Comparison of ENCODE assay signal across 20 cellular contexts in the genomic region with DNA sequence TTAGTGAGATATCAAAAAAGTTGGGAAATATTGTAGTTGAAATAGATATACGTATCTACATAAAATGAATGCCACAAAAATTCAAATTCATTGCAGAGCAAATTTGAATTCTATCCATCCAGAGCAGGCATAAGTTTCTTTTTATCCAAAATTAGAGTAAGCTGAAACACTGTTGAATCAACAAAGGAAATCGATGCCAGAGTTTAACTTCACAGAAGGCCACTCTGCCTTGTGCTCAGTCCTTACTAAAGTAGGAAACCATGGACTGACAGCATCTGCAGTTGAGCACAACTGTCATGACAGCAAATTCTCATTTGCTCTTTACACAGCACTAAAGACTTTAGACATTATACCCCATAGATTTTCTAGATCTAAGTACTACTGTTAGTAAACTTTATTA. TPM values are rescaled to one million over a fixed set of nuclear protein-coding genes. Genes with fewer than 3 reads are reported as not detected.
A peak's percentile ranks its signal among the peaks of the same experiment; 100 is the strongest.
DNase-seq lines count a peak whose midpoint lies in the region; ATAC-seq and TF ChIP-seq lines count a peak whose summit lies in the region.
"Had no signal": no experiment of that assay in that cellular context is flagged by ENCODE, and none has a peak within 500 bp of the region (broad histone marks: within the 10 kb centered on the region; RNA-seq: fewer than 3 reads in every experiment).

No MANE protein-coding gene starts in this region.

- TF ChIP-seq POLR2A in IMR-90 (IDR thresholded peaks at IDR 0.05; ENCODE audit: low read depth, low read length) (no peak), right lobe of liver (IDR thresholded peaks at IDR 0.05) (no peak)

- H3K27ac ChIP-seq in IMR-90 (ENCODE audit: insufficient read depth, low read length) (no peak overlapping the region; the same call in 1 of the 2 replicates), WERI-Rb-1 (peak overlapping the region; percentile 21; the same call in 1 of the 2 replicates), right lobe of liver (no peak overlapping the region), subcutaneous abdominal adipose tissue (ENCODE audit: low read depth, low read length) (peak overlapping the region; percentile 6)
- H3K27ac ChIP-seq: BLaER1 treated with 17β-estradiol and CSF1 and Interleukin-3, amounts not matched to agents 10 nM and 100 nM; HL-60 had no signal

- no peak overlapping the region for H3K4ac ChIP-seq in IMR-90 (ENCODE audit: low read depth, low read length)

- H3K9me1 ChIP-seq in IMR-90 (ENCODE audit: insufficient read depth, low read length), result no peaks in the 10 kb centered on the region

- peaks cover 8% of the 10 kb centered on the region for H3K36me3 ChIP-seq in IMR-90 (ENCODE audit: control insufficient read depth, insufficient read depth, low read length)
- H3K36me3 ChIP-seq in WERI-Rb-1, result peaks cover 14% of the 10 kb centered on the region
- H3K36me3 ChIP-seq in right lobe of liver, result peaks cover 0 to 33% (median 9%) of the 10 kb centered on the region in 4 donors
- peaks cover 42 to 78% (median 58%) of the 10 kb centered on the region in 5 donors for H3K36me3 ChIP-seq in subcutaneous abdominal adipose tissue (ENCODE audit: control insufficient read depth in 5 of 5, insufficient read depth in 5 of 5, low read length in 5 of 5)

- no peak overlapping the region for H2AFZ ChIP-seq in IMR-90 (replicated peaks; ENCODE audit: low read length, poor library complexity)

- no peaks in the 10 kb centered on the region for H3K27me3 Mint-ChIP-seq in stimulated activated naive CD8-positive, alpha-beta T cell treated with anti-CD3 and anti-CD28 coated beads, Interleukin-15, amount 100 ng/mL, for 72 hours
- H3K27me3 Mint-ChIP-seq: IgD-negative memory B cell had no signal

- H2BK15ac ChIP-seq in IMR-90 (ENCODE audit: low read depth, low read length), result no peak overlapping the region

- no peak overlapping the region for H2BK5ac ChIP-seq in IMR-90 (ENCODE audit: low read depth, low read length, poor library complexity, severe bottlenecking)

- H2BK120ac ChIP-seq in IMR-90 (ENCODE audit: low read depth, low read length), result no peak overlapping the region

- H3K23ac ChIP-seq in IMR-90 (ENCODE audit: low read depth, low read length), result no peak overlapping the region

- 0 out of 2 replicates have a peak overlapping the region, but pooled peaks have one; percentile 23 for H2BK20ac ChIP-seq in IMR-90 (ENCODE audit: low read depth, low read length)

- H4K8ac ChIP-seq in IMR-90 (ENCODE audit: low read depth in 2 of 2, low read length in 2 of 2), result peak overlapping the region in 1 of 2 experiments; percentile 49; a peak in 2 of 4 replicates

- no peak overlapping the region for H3K4me2 ChIP-seq in IMR-90 (ENCODE audit: low read depth, low read length)
- H3K4me2 ChIP-seq: BLaER1 treated with 17β-estradiol and CSF1 and Interleukin-3, amounts not matched to agents 10 nM and 100 nM had no signal

- TF ChIP-seq RAD21 in IMR-90 (IDR thresholded peaks at IDR 0.05; ENCODE audit: low read length), result no peak

- H3K9ac ChIP-seq in IMR-90 (ENCODE audit: low read depth, low read length) (no peak overlapping the region), subcutaneous abdominal adipose tissue (ENCODE audit: low read length in 5 of 5) (no peak overlapping the region)
- H3K9ac ChIP-seq: BLaER1 treated with 17β-estradiol and CSF1 and Interleukin-3, amounts not matched to agents 10 nM and 100 nM had no signal

- no peak for TF ChIP-seq CTCF in IMR-90 (conservative IDR thresholded peaks at IDR 0.05; ENCODE audit: low read depth, low read length)
- TF ChIP-seq CTCF in WERI-Rb-1 (IDR thresholded peaks at IDR 0.05; ENCODE audit: low read depth, low read length), result no peak
- no peak for TF ChIP-seq CTCF in right lobe of liver (IDR thresholded peaks at IDR 0.05)

- no peak overlapping the region for H2AK9ac ChIP-seq in IMR-90 (replicated peaks; ENCODE audit: low read depth, low read length, poor library complexity)

- BruUV-seq in IMR-90 (replicated peaks; lab: Mats Ljungman, UMichigan), result no TSS peak

- POLR2A ChIA-PET in IMR-90 (lab: Charles Lee; ENCODE audit: unreplicated experiment), result interaction anchor here (0.6 kb wide), 1 partner anchor 69 kb away, joined by 6 read pairs; no protein-coding TSS in a partner anchor

- peaks cover 28% of the 10 kb centered on the region for H3K4me1 Mint-ChIP-seq in stimulated activated naive CD8-positive, alpha-beta T cell treated with anti-CD3 and anti-CD28 coated beads, Interleukin-15, amount 100 ng/mL, for 72 hours

- H3K14ac ChIP-seq in IMR-90 (replicated peaks; ENCODE audit: low read depth, low read length), result no peak overlapping the region

- H3K9me3 Mint-ChIP-seq in stimulated activated naive CD8-positive, alpha-beta T cell treated with anti-CD3 and anti-CD28 coated beads, Interleukin-15, amount 100 ng/mL, for 72 hours, result no peaks in the 10 kb centered on the region
- H3K9me3 Mint-ChIP-seq: CD8-positive, alpha-beta T cell; HFFc6; IgD-negative memory B cell had no signal

- H2AK5ac ChIP-seq in IMR-90 (ENCODE audit: low read depth, low read length), result no peak overlapping the region

- CTCF ChIA-PET in IMR-90 (lab: Yijun Ruan, JAX), result no interaction called here

- H3K9me3 ChIP-seq in IMR-90 (ENCODE audit: control insufficient read depth, insufficient read depth, low read length) (no peaks in the 10 kb centered on the region), WERI-Rb-1 (ENCODE audit: severe bottlenecking) (no peaks in the 10 kb centered on the region), right lobe of liver (no peaks in the 10 kb centered on the region), subcutaneous abdominal adipose tissue (ENCODE audit: control insufficient read depth in 5 of 5, low read length in 5 of 5) (no peaks in the 10 kb centered on the region)
- H3K9me3 ChIP-seq: BLaER1 treated with 17β-estradiol and CSF1 and Interleukin-3, amounts not matched to agents 10 nM and 100 nM had no signal

- in situ Hi-C loops in IMR-90 (cut with MboI; ENCODE audit: low sequenced_read_pairs), result loop anchor here (25.0 kb wide), 1 partner anchor 652 kb away; a partner anchor contains a TSS

- no peak overlapping the region for H3K4me3 Mint-ChIP-seq in stimulated activated naive CD8-positive, alpha-beta T cell treated with anti-CD3 and anti-CD28 coated beads, Interleukin-15, amount 100 ng/mL, for 72 hours
- H3K4me3 Mint-ChIP-seq: CD8-positive, alpha-beta T cell; HFFc6; IgD-negative memory B cell had no signal

- intact Hi-C loops in IMR-90 (cut with micrococcal nuclease) (no loop called here), right lobe of liver (cut with DNase I) (no loop called here)

- DNase-seq in IMR-90 (no peak), WERI-Rb-1 (no peak), right lobe of liver (no peak), COR-L47 (lab: John Stamatoyannopoulos, UW) (no peak), NCI-H526 treated with DMSO at 0.1 percent for 48 hours (lab: John Stamatoyannopoulos, UW) (no peak)
- no peak for DNase-seq in stimulated activated naive CD8-positive, alpha-beta T cell treated with anti-CD3 and anti-CD28 coated beads, Interleukin-15, amount 100 ng/mL, for 72 hours
- DNase-seq: CD8-positive, alpha-beta T cell; DMS 273 treated with DMSO at 0.1 percent for 48 hours; DMS53; DND-41; EL; GOT3; H7; HFFc6 had no signal

- H4K91ac ChIP-seq in IMR-90 (ENCODE audit: insufficient read depth, low read depth, low read length), result no peak overlapping the region

- no peak overlapping the region for H3K27ac Mint-ChIP-seq in stimulated activated naive CD8-positive, alpha-beta T cell treated with anti-CD3 and anti-CD28 coated beads, Interleukin-15, amount 100 ng/mL, for 72 hours
- H3K27ac Mint-ChIP-seq: CD8-positive, alpha-beta T cell had no signal

- no peaks in the 10 kb centered on the region for H3K4me1 ChIP-seq in IMR-90 (ENCODE audit: control insufficient read depth, insufficient read depth, low read length)
- H3K4me1 ChIP-seq in right lobe of liver, result peaks cover 0 to 24% (median 11%) of the 10 kb centered on the region in 4 donors
- H3K4me1 ChIP-seq in subcutaneous abdominal adipose tissue (ENCODE audit: control insufficient read depth in 5 of 5, insufficient read depth in 5 of 5, low read length in 5 of 5), result peaks cover 0 to 23% (median 5%) of the 10 kb centered on the region in 5 donors
- H3K4me1 ChIP-seq: BLaER1 treated with 17β-estradiol and CSF1 and Interleukin-3, amounts not matched to agents 10 nM and 100 nM had no signal

- peaks cover 0 to 3% of the 10 kb centered on the region in 2 experiments; a peak in 1 of 4 replicates for H3K79me1 ChIP-seq in IMR-90 (ENCODE audit: low read depth in 1 of 2, low read length in 2 of 2)

- peak overlapping the region; percentile 52; the same call in 1 of the 2 replicates for H3K18ac ChIP-seq in IMR-90 (ENCODE audit: low read depth, low read length)

- H3K4me3 ChIP-seq in IMR-90 (ENCODE audit: insufficient read depth, low read depth, low read length) (no peak overlapping the region), WERI-Rb-1 (ENCODE audit: low read depth, low read length) (no peak overlapping the region), right lobe of liver (no peak overlapping the region), subcutaneous abdominal adipose tissue (ENCODE audit: low read depth in 1 of 5, low read length in 5 of 5) (no peak overlapping the region)
- H3K4me3 ChIP-seq: BLaER1 treated with 17β-estradiol and CSF1 and Interleukin-3, amounts not matched to agents 10 nM and 100 nM; GM12878 had no signal

- H3K27me3 ChIP-seq in IMR-90 (ENCODE audit: control insufficient read depth, insufficient read depth, low read length) (no peaks in the 10 kb centered on the region), WERI-Rb-1 (ENCODE audit: insufficient read depth, low read depth, severe bottlenecking) (no peaks in the 10 kb centered on the region), right lobe of liver (no peaks in the 10 kb centered on the region), subcutaneous abdominal adipose tissue (ENCODE audit: control insufficient read depth in 5 of 5, insufficient read depth in 4 of 5, low read length in 5 of 5) (no peaks in the 10 kb centered on the region)
- H3K27me3 ChIP-seq: BLaER1 treated with 17β-estradiol and CSF1 and Interleukin-3, amounts not matched to agents 10 nM and 100 nM had no signal

- H4K20me1 ChIP-seq in IMR-90 (ENCODE audit: insufficient read depth, low read length), result no peaks in the 10 kb centered on the region

- dilution Hi-C loops in IMR-90 (cut with HindIII; ENCODE audit: low sequenced_read_pairs, unreplicated experiment), result no loop called here

- ATAC-seq in IMR-90 (ENCODE audit: low read depth) (no peak), right lobe of liver (peak; percentile 76 to 88 (median 78))
- ATAC-seq in stimulated activated naive CD8-positive, alpha-beta T cell treated with anti-CD3 and anti-CD28 coated beads, Interleukin-15, amount 100 ng/mL, for 72 hours, result no peak
- ATAC-seq: CD8-positive, alpha-beta T cell; GM12878; HCT116 had no signal

- 100% methylated on average over 1 of the region's 2 CpGs; no CpG with 5 or more reads in 1 of the 2 experiments for WGBS in IMR-90 (ENCODE audit: extremely low coverage in 2 of 2, insufficient read length in 1 of 2), 2 experiments
- 55% methylated on average over 2 of the region's 2 CpGs for WGBS in right lobe of liver (ENCODE audit: insufficient coverage, low coverage, low lambda C conversion rate, missing lambda C conversion rate)

- peak overlapping the region; percentile 19; the same call in 1 of the 2 replicates for H4K5ac ChIP-seq in IMR-90 (ENCODE audit: low read depth, low read length)

- no peak overlapping the region for H3K56ac ChIP-seq in IMR-90 (ENCODE audit: extremely low read depth, insufficient read depth, low read length)

RNA-seq across cellular contexts. Expression of a gene that starts 15.3 kb away (rescaled TPM):
- 17.2 and 23.9 TPM in 2 replicates for total RNA-seq in IMR-90 (2012; rRNA removed)
- 9.4 and 13.2 TPM in 2 replicates for polyA plus RNA-seq in IMR-90 (2012; rRNA removed)
- 2.5 and 4.2 TPM in 2 replicates for polyA plus RNA-seq in IMR-90 (2012; cell fraction: cytosol; rRNA removed)
- polyA plus RNA-seq in IMR-90 (2012; cell fraction: nucleus; rRNA removed; ENCODE audit: low replicate concordance), result 7.6 and 66.2 TPM in 2 replicates
- 10 to 100 TPM; 18.9 to 52.9 (median 35.4) TPM for total RNA-seq in right lobe of liver

Comparison
In these comparisons a context has a peak if more than half of its experiments do, and no peak if none do; other contexts are left out.
1. ATAC-seq: peak in right lobe of liver (4 of 4); none in IMR-90 (single experiment) and stimulated activated naive CD8-positive, alpha-beta T cell treated with anti-CD3 and anti-CD28 coated beads, Interleukin-15, amount 100 ng/mL, for 72 hours (single experiment).
2. H3K27ac ChIP-seq: peak in WERI-Rb-1 (single experiment) and subcutaneous abdominal adipose tissue (single experiment); none in IMR-90 (single experiment) and right lobe of liver (0 of 3).